In genomic region chr9:14888857-14889256, GRCh38 we compare ENCODE assay signal across 24 cellular contexts. TPM values are rescaled to one million over a fixed set of nuclear protein-coding genes. Genes with fewer than 3 reads are reported as not detected.
"Had no signal": no experiment of that assay in that cellular context is flagged by ENCODE, and none has a peak within 500 bp of the region (broad histone marks: within the 10 kb centered on the region; RNA-seq: fewer than 3 reads in every experiment).

No MANE protein-coding gene starts in this region.

- DNase-seq: activated CD4-positive, alpha-beta T cell treated with anti-CD3 and anti-CD28 coated beads, Interleukin-2, amount 10 ng/mL, durations not matched to agents 7 days and 5 days; activated CD4-positive, CD25-positive, alpha-beta regulatory T cell treated with anti-CD3 and anti-CD28 coated beads, Interleukin-2, amount 50 U/mL, for 72 hours; activated CD8-positive, alpha-beta memory T cell treated with anti-CD3 and anti-CD28 coated beads, Interleukin-2, amount 10 ng/mL, durations not matched to agents 7 days and 5 days; activated CD8-positive, alpha-beta T cell treated with anti-CD3 and anti-CD28 coated beads for 36 hours; activated effector memory CD4-positive, alpha-beta T cell treated with anti-CD3 and anti-CD28 coated beads, Interleukin-2, amount 50 U/mL, for 16 hours; activated naive CD4-positive, alpha-beta T cell treated with anti-CD3 and anti-CD28 coated beads, Interleukin-2, amount 10 ng/mL, durations not matched to agents 7 days and 5 days; activated T-cell treated with anti-CD3 and anti-CD28 coated beads for 4 hours; amygdala; cerebellar nuclear complex; heart right ventricle; lower lobe of right lung; mesendoderm; naive thymus-derived CD4-positive, alpha-beta T cell; pancreas; psoas muscle; spleen; stimulated activated CD4-positive, alpha-beta T cell treated with anti-CD3 and anti-CD28 coated beads, Interleukin-4, amount 100 ng/mL, for 1 hour; stimulated activated naive CD8-positive, alpha-beta T cell treated with anti-CD3 and anti-CD28 coated beads, Interleukin-15, Interleukin-2, amounts not matched to agents 100 U/mL and 50 U/mL, for 24 hours; substantia nigra; thyroid gland; WERI-Rb-1 had no signal

- H3K9me3 ChIP-seq: heart right ventricle, lower lobe of right lung, pancreas, psoas muscle, right atrium auricular region, spleen, thyroid gland had no signal

- H3K27me3 ChIP-seq: heart right ventricle, pancreas, right atrium auricular region, thyroid gland had no signal

- H3K4me1 ChIP-seq: heart right ventricle, lower lobe of right lung, psoas muscle, right atrium auricular region, spleen, thyroid gland had no signal

- H3K36me3 ChIP-seq: heart right ventricle, lower lobe of right lung, pancreas, right atrium auricular region, spleen, thyroid gland, WERI-Rb-1 had no signal

- H3K27ac ChIP-seq: epithelial cell of prostate, heart right ventricle, lower lobe of right lung, psoas muscle, right atrium auricular region, spleen, thyroid gland, WERI-Rb-1 had no signal

- ATAC-seq: activated CD8-positive, alpha-beta memory T cell treated with anti-CD3 and anti-CD28 coated beads, Interleukin-2, amount 10 ng/mL, durations not matched to agents 7 days and 5 days; activated CD8-positive, alpha-beta T cell treated with anti-CD3 and anti-CD28 coated beads for 36 hours; heart right ventricle; left lobe of liver; lower lobe of right lung; naive thymus-derived CD4-positive, alpha-beta T cell; psoas muscle; stimulated activated naive CD8-positive, alpha-beta T cell treated with anti-CD3 and anti-CD28 coated beads, Interleukin-15, Interleukin-2, amounts not matched to agents 100 U/mL and 50 U/mL, for 24 hours had no signal

- H3K4me3 ChIP-seq: heart right ventricle, lower lobe of right lung, pancreas, psoas muscle, right atrium auricular region, spleen, thyroid gland had no signal

RNA-seq across cellular contexts. Expression of gene FREM1, which starts 21.4 kb away (rescaled TPM):
- total RNA-seq: activated CD4-positive, alpha-beta T cell treated with anti-CD3 and anti-CD28 coated beads, Interleukin-2, amount 10 ng/mL, durations not matched to agents 7 days and 5 days; activated CD8-positive, alpha-beta memory T cell treated with anti-CD3 and anti-CD28 coated beads, Interleukin-2, amount 10 ng/mL, durations not matched to agents 7 days and 5 days; activated CD8-positive, alpha-beta T cell treated with anti-CD3 and anti-CD28 coated beads for 36 hours had no signal
- polyA plus RNA-seq: naive thymus-derived CD4-positive, alpha-beta T cell had no signal
